8 cellular contexts compared by ENCODE assay signal in the genomic region with DNA sequence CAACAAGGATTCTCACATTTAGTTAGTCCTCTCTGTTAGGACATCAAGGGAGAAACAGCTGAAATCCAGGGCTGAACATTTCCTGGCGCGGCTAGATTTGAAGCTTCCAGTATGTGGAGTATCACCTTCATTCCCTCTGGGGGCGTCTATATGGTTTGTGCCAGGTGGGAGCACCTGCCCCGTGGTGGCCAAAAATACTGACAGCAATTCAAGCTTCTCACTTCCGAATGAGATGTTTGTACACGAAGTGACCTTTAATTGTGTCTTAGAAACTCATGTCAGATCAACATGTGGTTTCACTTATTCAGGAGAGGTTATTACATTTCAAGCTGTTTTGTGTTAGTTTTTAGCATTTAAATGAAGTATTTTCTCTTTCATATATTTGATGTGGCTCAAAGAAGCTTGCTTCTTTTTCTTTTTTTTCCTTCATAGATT.
DNase-seq lines count a peak whose midpoint lies in the region; ATAC-seq, FAIRE-seq and TF ChIP-seq lines count a peak whose summit lies in the region.

No MANE protein-coding gene starts in this region.

- H3K9me3 ChIP-seq in skeletal muscle satellite cell (replicated peaks; ENCODE audit: low read length): no peaks in the 10 kb centered on the region

- no peak for TF ChIP-seq CTCF in fibroblast of mammary gland (conservative IDR thresholded peaks at IDR 0.05; ENCODE audit: control insufficient read depth, insufficient read depth, low read depth, low read length)

- ATAC-seq in GM19035 (IDR thresholded peaks at IDR 0.05; ENCODE audit: unreplicated experiment): no peak

- peak overlapping the region; percentile 57 for H3K9ac ChIP-seq in skeletal muscle satellite cell (ENCODE audit: low read depth, low read length)

- no peak for TF ChIP-seq POLR2A in GM12891 (IDR thresholded peaks at IDR 0.05; ENCODE audit: low read depth, low read length)

- peak; percentile 58 for FAIRE-seq in GM12891 (lab: Jason Lieb, UNC)

- DNase-seq in GM12891 (ENCODE audit: insufficient read length, low spot score): no peak
- DNase-seq in RPMI7951 (ENCODE audit: low read depth): peak; percentile 47
- DNase-seq in fibroblast of mammary gland (ENCODE audit: low read depth): peak; percentile 59
- no peak for DNase-seq in activated CD4-positive, CD25-positive, alpha-beta regulatory T cell (lab: John Stamatoyannopoulos, UW)
- DNase-seq in G401 (ENCODE audit: low spot score): no peak
- DNase-seq in NCI-H1105 treated with DMSO at 0.1 percent for 48 hours (lab: John Stamatoyannopoulos, UW): no peak

- H3K36me3 ChIP-seq in skeletal muscle satellite cell (ENCODE audit: insufficient read depth, low read length): no peaks in the 10 kb centered on the region

- H3K4me3 ChIP-seq in fibroblast of mammary gland (ENCODE audit: control insufficient read depth, low read depth, low read length): no peak overlapping the region
- no peak overlapping the region for H3K4me3 ChIP-seq in skeletal muscle satellite cell (ENCODE audit: low read length)

- no peak overlapping the region for H3K4me2 ChIP-seq in skeletal muscle satellite cell (ENCODE audit: low read length)

- H3K27me3 ChIP-seq in skeletal muscle satellite cell (ENCODE audit: control insufficient read depth, insufficient read depth, low read length): no peaks in the 10 kb centered on the region

- H3K4me1 ChIP-seq in skeletal muscle satellite cell (ENCODE audit: control insufficient read depth, insufficient read depth, low read length): peaks cover 31% of the 10 kb centered on the region

- in situ Hi-C loops in G401 (cut with HindIII; ENCODE audit: low sequenced_read_pairs): no loop called here

TF ChIP-seq in GM12891, 5 proteins besides CTCF, POLR2A, EP300 and RAD21:
- TF ChIP-seq TAF1 (IDR thresholded peaks at IDR 0.05; ENCODE audit: low read depth, low read length) (no peak), POU2F2 (IDR thresholded peaks at IDR 0.05; ENCODE audit: low read depth, low read length) (no peak)

Comparison
In these comparisons a context has a peak if more than half of its experiments do, and no peak if none do; other contexts are left out.
1. DNase-seq: peak in RPMI7951 (single experiment) and fibroblast of mammary gland (single experiment); none in GM12891 (single experiment), activated CD4-positive, CD25-positive, alpha-beta regulatory T cell (0 of 4), G401 (single experiment) and NCI-H1105 treated with DMSO at 0.1 percent for 48 hours (single experiment).